8 cellular contexts compared by ENCODE assay signal in genomic region chr10:110860576-110861241, GRCh38. TPM values are rescaled to one million over a fixed set of nuclear protein-coding genes. Genes with fewer than 3 reads are reported as not detected.
DNase-seq lines count a peak whose midpoint lies in the region; ATAC-seq, FAIRE-seq and TF ChIP-seq lines count a peak whose summit lies in the region.

No MANE protein-coding gene starts in this region.

- DNase-seq in MM.1S = peak; percentile 88
- peak; percentile 90 for DNase-seq in GM12878 (ENCODE audit: low read depth, low spot score)
- no peak for DNase-seq in osteocyte (ENCODE audit: extremely low spot score, unreplicated experiment)
- no peak for DNase-seq in PC-3
- no peak for DNase-seq in Ammon's horn (ENCODE audit: low spot score)
- DNase-seq in NCI-H2107 treated with DMSO at 0.1 percent for 48 hours (lab: John Stamatoyannopoulos, UW; ENCODE audit: unreplicated experiment) = no peak

- no peak for TF ChIP-seq RAD21 in GM12878 (IDR thresholded peaks at IDR 0.05; ENCODE audit: insufficient read depth, low read depth, low read length)

- H3K79me2 ChIP-seq in MM.1S (ENCODE audit: low read length) (no peaks in the 10 kb centered on the region), GM12878 (ENCODE audit: control insufficient read depth, insufficient read depth, low read length) (peaks cover 2% of the 10 kb centered on the region; the same call in 1 of the 2 replicates), PC-3 (ENCODE audit: low read length) (no peaks in the 10 kb centered on the region)

- H4K20me1 ChIP-seq in MM.1S (ENCODE audit: insufficient read depth, low read length) (no peaks in the 10 kb centered on the region), GM12878 (ENCODE audit: control insufficient read depth, insufficient read depth) (no peaks in the 10 kb centered on the region), PC-3 (ENCODE audit: low read length) (no peaks in the 10 kb centered on the region)

- H3K4me3 Mint-ChIP-seq in osteocyte (ENCODE audit: unreplicated experiment) = no peak overlapping the region

- intact Hi-C loops in GM12878 (cut with micrococcal nuclease; ENCODE audit: unreplicated experiment) = no loop called here
- intact Hi-C loops in PC-3 (cut with micrococcal nuclease) = no loop called here

- H3K36me3 ChIP-seq in MM.1S (replicated peaks; ENCODE audit: insufficient read depth, low read length) (no peaks in the 10 kb centered on the region), GM12878 (ENCODE audit: control insufficient read depth in 2 of 2, insufficient read depth in 2 of 2, low read length in 1 of 2) (no peaks in the 10 kb centered on the region), PC-3 (ENCODE audit: low read depth, low read length) (no peaks in the 10 kb centered on the region)

- RAD21 ChIA-PET in GM12878 (lab: Charles Lee; ENCODE audit: unreplicated experiment) = interaction anchor here (1.2 to 5.2 kb wide), 12 partner anchors 9 to 112 kb away, joined by 3 to 135 read pairs (median 10); partner anchors contain the start of genes BBIP1 and PDCD4

- BruUV-seq in GM12878 (replicated peaks; lab: Mats Ljungman, UMichigan) (no TSS peak), PC-3 (replicated peaks; lab: Mats Ljungman, UMichigan) (no TSS peak)

- SMC1A ChIA-PET in GM12878 (lab: Charles Lee; ENCODE audit: uncharacterized antibody, unreplicated experiment) = interaction anchor here (0.6 to 6.8 kb wide), 19 partner anchors 6 to 238 kb away, joined by 3 to 188 read pairs (median 6); partner anchors contain the start of genes BBIP1 and PDCD4

- peaks cover 80% of the 10 kb centered on the region for H3K4me1 ChIP-seq in MM.1S (ENCODE audit: low read length)
- peaks cover 80% of the 10 kb centered on the region for H3K4me1 ChIP-seq in GM12878 (ENCODE audit: control insufficient read depth, insufficient read depth, low read length)
- H3K4me1 ChIP-seq in PC-3 (ENCODE audit: insufficient read depth, low read length) = peaks cover 11% of the 10 kb centered on the region

- peak; percentile 79 for FAIRE-seq in GM12878 (lab: Jason Lieb, UNC)

- no peaks in the 10 kb centered on the region for H3K27me3 ChIP-seq in MM.1S (replicated peaks; ENCODE audit: insufficient read depth, low read length)
- H3K27me3 ChIP-seq in GM12878 (replicated peaks in 1 of 2; ENCODE audit: control insufficient read depth in 2 of 2, insufficient read depth in 2 of 2, low read length in 1 of 2) = no peaks in the 10 kb centered on the region
- no peaks in the 10 kb centered on the region for H3K27me3 ChIP-seq in PC-3 (ENCODE audit: low read length)

- peak overlapping the region; percentile 46 for H3K27ac Mint-ChIP-seq in osteocyte (ENCODE audit: unreplicated experiment)

- peak overlapping the region; percentile 17 for H2AFZ ChIP-seq in MM.1S (ENCODE audit: low read length)
- peak overlapping the region; percentile 56 for H2AFZ ChIP-seq in GM12878 (ENCODE audit: control insufficient read depth, low read depth, low read length)
- no peak overlapping the region for H2AFZ ChIP-seq in PC-3 (ENCODE audit: low read length)

- H3K9me2 ChIP-seq in MM.1S (replicated peaks; ENCODE audit: insufficient read depth, low read length) (no peaks in the 10 kb centered on the region), PC-3 (replicated peaks; ENCODE audit: low read length) (no peaks in the 10 kb centered on the region)

- 39% methylated on average over 7 of the region's 7 CpGs for WGBS in GM12878 (ENCODE audit: insufficient coverage, insufficient replicate concordance, low lambda C conversion rate, missing lambda C conversion rate)

- H3K9ac ChIP-seq in MM.1S (ENCODE audit: low read length) = peak overlapping the region; percentile 70
- H3K9ac ChIP-seq in GM12878 (ENCODE audit: control insufficient read depth, insufficient read depth, low read length) = peak overlapping the region; percentile 78
- H3K9ac ChIP-seq in PC-3 (ENCODE audit: low read length) = no peak overlapping the region

- H3K4me3 ChIP-seq in MM.1S (ENCODE audit: low read length) (peak overlapping the region; percentile 13; the same call in 1 of the 2 replicates), GM12878 (peak overlapping the region; percentile 19), PC-3 (ENCODE audit: low read length) (no peak overlapping the region)

- CTCF ChIA-PET in GM12878 (lab: Yijun Ruan, JAX) (interaction anchor here (0.8 to 5.4 kb wide), 11 partner anchors 7 to 58 kb away, joined by 3 to 68 read pairs (median 5); partner anchors contain the start of genes BBIP1, PDCD4 and SHOC2), PC-3 (lab: Charles Lee) (no interaction called here)

- in situ Hi-C loops in GM12878 (cut with MboI) = no loop called here

- H3K4me2 ChIP-seq in MM.1S (ENCODE audit: low read depth, low read length) = peak overlapping the region; percentile 52
- peak overlapping the region; percentile 95 for H3K4me2 ChIP-seq in GM12878 (ENCODE audit: control insufficient read depth, insufficient read depth)
- no peak overlapping the region for H3K4me2 ChIP-seq in PC-3 (ENCODE audit: low read length)

- TF ChIP-seq POLR2A in GM12878 (IDR thresholded peaks at IDR 0.05; ENCODE audit: low read depth, low read length) = peak; percentile 66

- peaks cover 44% of the 10 kb centered on the region for H3K4me1 Mint-ChIP-seq in osteocyte (ENCODE audit: unreplicated experiment)

- H3F3A ChIP-seq in MM.1S (ENCODE audit: insufficient read depth, low read length) (peaks cover 79% of the 10 kb centered on the region), PC-3 (ENCODE audit: low read length, unreplicated experiment) (no peaks in the 10 kb centered on the region)

- no peak for TF ChIP-seq CTCF in MM.1S (IDR thresholded peaks at IDR 0.05; ENCODE audit: low read length)
- TF ChIP-seq CTCF in GM12878 (IDR thresholded peaks at IDR 0.05 in 2 of 3, conservative IDR thresholded peaks at IDR 0.05 in 1 of 3; ENCODE audit: control insufficient read depth in 2 of 3, extremely low read depth in 1 of 3, insufficient read depth in 1 of 3, low read depth in 3 of 3, low read length in 3 of 3) = no peak
- TF ChIP-seq CTCF in osteocyte (IDR thresholded peaks at IDR 0.05) = no peak
- TF ChIP-seq CTCF in PC-3 (conservative IDR thresholded peaks at IDR 0.05; ENCODE audit: low read depth, low read length) = no peak

- H3K36me3 Mint-ChIP-seq in osteocyte (ENCODE audit: unreplicated experiment) = no peaks in the 10 kb centered on the region

- H3K9me3 ChIP-seq in MM.1S (replicated peaks; ENCODE audit: insufficient read depth, low read length) = no peaks in the 10 kb centered on the region
- peaks cover 2% of the 10 kb centered on the region; the same call in 1 of the 3 replicates for H3K9me3 ChIP-seq in GM12878 (replicated peaks; ENCODE audit: control insufficient read depth, insufficient read depth, low read length)
- no peaks in the 10 kb centered on the region for H3K9me3 ChIP-seq in PC-3 (ENCODE audit: low read length)

- peak overlapping the region; percentile 97 for H3K27ac ChIP-seq in MM.1S (ENCODE audit: low read length)
- H3K27ac ChIP-seq in GM12878 (ENCODE audit: control insufficient read depth, insufficient read depth) = peak overlapping the region; percentile 98
- H3K27ac ChIP-seq in PC-3 (ENCODE audit: low read length) = no peak overlapping the region

- no peaks in the 10 kb centered on the region for H3K9me3 Mint-ChIP-seq in osteocyte (ENCODE audit: unreplicated experiment)

- ATAC-seq in GM18499 (IDR thresholded peaks at IDR 0.05; ENCODE audit: insufficient read depth, unreplicated experiment) = peak; percentile 42
- ATAC-seq in GM21529 (IDR thresholded peaks at IDR 0.05; ENCODE audit: unreplicated experiment) = peak; percentile 49
- peak; percentile 68 for ATAC-seq in GM12878
- no peak for ATAC-seq in PC-3

- TF ChIP-seq EP300 in GM12878 (IDR thresholded peaks at IDR 0.05; ENCODE audit: borderline replicate concordance in 1 of 2, control insufficient read depth in 1 of 2, low read depth in 2 of 2, low read length in 2 of 2) = peak; percentile 41 to 56; a peak in 2 of 4 replicates

- POLR2A ChIA-PET in GM12878 (lab: Charles Lee) = interaction anchor here (0.6 to 6.7 kb wide), 12 partner anchors 9 to 786 kb away, joined by 3 to 145 read pairs (median 3); partner anchors contain the start of genes BBIP1 and PDCD4
- POLR2A ChIA-PET in PC-3 (lab: Charles Lee; ENCODE audit: unreplicated experiment) = no interaction called here

- H3K27me3 Mint-ChIP-seq in osteocyte (ENCODE audit: unreplicated experiment) = no peaks in the 10 kb centered on the region

RNA-seq across cellular contexts. Expression of gene PDCD4, which starts 11.0 kb away (rescaled TPM):
- total RNA-seq in GM12878 (2013; cell fraction: nucleolus; rRNA removed) = 343 and 354 TPM in 2 replicates
- total RNA-seq in GM12878 (2014; rRNA removed) = 106 and 108 TPM in 2 replicates
- 168 and 179 TPM in 2 replicates for total RNA-seq in GM12878 (2014; rRNA removed; fragmentation: Illumina TruSeq; extraction: Trizol)
- total RNA-seq in GM12878 (2021) = 169 and 181 TPM in 2 replicates
- 158 TPM for polyA plus RNA-seq in GM12878 (2011; ENCODE audit: low read depth)
- polyA plus RNA-seq in GM12878 (2011; rRNA removed) = 189 and 280 TPM in 2 replicates
- polyA plus RNA-seq in GM12878 (2011; cell fraction: cytosol; rRNA removed) = 33.8 and 38.8 TPM in 2 replicates
- 93.5 and 111 TPM in 2 replicates for polyA plus RNA-seq in GM12878 (2011; cell fraction: nucleus; rRNA removed)
- polyA plus RNA-seq in GM12878 (2012) = 313 and 387 TPM in 2 replicates
- 219 and 380 TPM in 2 replicates for polyA plus RNA-seq in GM12878 (2014; fragmentation: Illumina TruSeq; extraction: Trizol)
- polyA plus RNA-seq in GM12878 (2014; fragmentation: Nextera tagmentation; extraction: Ambion mirVana) = 100 to 1,000 TPM; 101 to 138 TPM
- 155 and 174 TPM in 2 replicates for polyA plus RNA-seq in GM12878 (2014; rRNA removed)
- 100 to 1,000 TPM; 341 to 372 TPM for polyA plus RNA-seq in GM12878 (2016; fragmentation: Nextera tagmentation; extraction: Ambion mirVana)
- 37.1 and 72.9 TPM in 2 replicates for polyA minus RNA-seq in GM12878 (2011; rRNA and poly(A)+ RNA removed)
- 31.5 and 42.2 TPM in 2 replicates for polyA minus RNA-seq in GM12878 (2011; cell fraction: cytosol; rRNA and poly(A)+ RNA removed)
- polyA minus RNA-seq in GM12878 (2011; cell fraction: nucleus; rRNA and poly(A)+ RNA removed) = 57.9 and 72.6 TPM in 2 replicates
- 106 TPM in 2 replicates for total RNA-seq in osteocyte
- 19.4 and 24.4 TPM in 2 replicates for total RNA-seq in PC-3 (2014; rRNA removed)

RNA-seq across cellular contexts. Expression of gene BBIP1, which starts 58.3 kb away (rescaled TPM):
- total RNA-seq in GM12878 (2013; cell fraction: nucleolus; rRNA removed) = 53.8 and 60.1 TPM in 2 replicates
- total RNA-seq in GM12878 (2014; rRNA removed) = 13.8 and 19.2 TPM in 2 replicates
- 25.1 and 26.1 TPM in 2 replicates for total RNA-seq in GM12878 (2014; rRNA removed; fragmentation: Illumina TruSeq; extraction: Trizol)
- 16.4 and 19.1 TPM in 2 replicates for total RNA-seq in GM12878 (2021)
- 8.1 TPM for polyA plus RNA-seq in GM12878 (2011; ENCODE audit: low read depth)
- polyA plus RNA-seq in GM12878 (2011; rRNA removed) = 34.3 and 67.2 TPM in 2 replicates
- 10.1 and 11.6 TPM in 2 replicates for polyA plus RNA-seq in GM12878 (2011; cell fraction: cytosol; rRNA removed)
- 25.2 and 26.0 TPM in 2 replicates for polyA plus RNA-seq in GM12878 (2011; cell fraction: nucleus; rRNA removed)
- polyA plus RNA-seq in GM12878 (2012) = 23.8 and 25.3 TPM in 2 replicates
- polyA plus RNA-seq in GM12878 (2014; fragmentation: Illumina TruSeq; extraction: Trizol) = 31.9 and 32.6 TPM in 2 replicates
- 10 to 100 TPM; 34.7 to 40.8 TPM for polyA plus RNA-seq in GM12878 (2014; fragmentation: Nextera tagmentation; extraction: Ambion mirVana)
- 12.6 and 24.5 TPM in 2 replicates for polyA plus RNA-seq in GM12878 (2014; rRNA removed)
- 10 to 100 TPM; 30.7 to 33.8 TPM for polyA plus RNA-seq in GM12878 (2016; fragmentation: Nextera tagmentation; extraction: Ambion mirVana)
- 13.2 and 17.4 TPM in 2 replicates for polyA minus RNA-seq in GM12878 (2011; rRNA and poly(A)+ RNA removed)
- polyA minus RNA-seq in GM12878 (2011; cell fraction: cytosol; rRNA and poly(A)+ RNA removed) = 4.3 and 9.0 TPM in 2 replicates
- polyA minus RNA-seq in GM12878 (2011; cell fraction: nucleus; rRNA and poly(A)+ RNA removed) = 17.3 and 23.0 TPM in 2 replicates
- total RNA-seq in osteocyte = 35.2 and 39.5 TPM in 2 replicates
- total RNA-seq in PC-3 (2014; rRNA removed) = 12.0 and 19.6 TPM in 2 replicates

RNA-seq across cellular contexts. Expression of gene SHOC2, which starts 58.7 kb away (rescaled TPM):
- 83.0 and 89.3 TPM in 2 replicates for total RNA-seq in GM12878 (2013; cell fraction: nucleolus; rRNA removed)
- total RNA-seq in GM12878 (2014; rRNA removed) = 42.6 and 45.6 TPM in 2 replicates
- total RNA-seq in GM12878 (2014; rRNA removed; fragmentation: Illumina TruSeq; extraction: Trizol) = 42.7 and 43.9 TPM in 2 replicates
- total RNA-seq in GM12878 (2021) = 50.7 and 55.1 TPM in 2 replicates
- polyA plus RNA-seq in GM12878 (2011; ENCODE audit: low read depth) = 24.6 TPM
- 34.2 and 51.1 TPM in 2 replicates for polyA plus RNA-seq in GM12878 (2011; rRNA removed)
- 12.6 and 16.9 TPM in 2 replicates for polyA plus RNA-seq in GM12878 (2011; cell fraction: cytosol; rRNA removed)
- polyA plus RNA-seq in GM12878 (2011; cell fraction: nucleus; rRNA removed) = 9.5 and 10.9 TPM in 2 replicates
- polyA plus RNA-seq in GM12878 (2012) = 35.2 and 38.3 TPM in 2 replicates
- 50.5 and 60.6 TPM in 2 replicates for polyA plus RNA-seq in GM12878 (2014; fragmentation: Illumina TruSeq; extraction: Trizol)
- polyA plus RNA-seq in GM12878 (2014; fragmentation: Nextera tagmentation; extraction: Ambion mirVana) = 10 to 100 TPM; 30.2 to 36.2 TPM
- polyA plus RNA-seq in GM12878 (2014; rRNA removed) = 20.8 and 24.8 TPM in 2 replicates
- polyA plus RNA-seq in GM12878 (2016; fragmentation: Nextera tagmentation; extraction: Ambion mirVana) = 10 to 100 TPM; 64.9 to 65.3 TPM
- 40.1 and 55.3 TPM in 2 replicates for polyA minus RNA-seq in GM12878 (2011; rRNA and poly(A)+ RNA removed)
- polyA minus RNA-seq in GM12878 (2011; cell fraction: cytosol; rRNA and poly(A)+ RNA removed) = 23.3 and 29.0 TPM in 2 replicates
- 30.6 and 58.7 TPM in 2 replicates for polyA minus RNA-seq in GM12878 (2011; cell fraction: nucleus; rRNA and poly(A)+ RNA removed)
- total RNA-seq in osteocyte = 55.3 and 60.8 TPM in 2 replicates
- total RNA-seq in PC-3 (2014; rRNA removed) = 11.4 and 14.3 TPM in 2 replicates

Comparison
In these comparisons a context has a peak if more than half of its experiments do, and no peak if none do; other contexts are left out.
1. DNase-seq: peak in MM.1S (single experiment) and GM12878 (single experiment); none in osteocyte (single experiment), PC-3 (single experiment), Ammon's horn (single experiment) and NCI-H2107 treated with DMSO at 0.1 percent for 48 hours (single experiment).